Comparison of ENCODE assay signal across 8 cellular contexts in genomic region chr12:6226002-6226700, GRCh38. TPM values are rescaled to one million over a fixed set of nuclear protein-coding genes. Genes with fewer than 3 reads are reported as not detected.
DNase-seq lines count a peak whose midpoint lies in the region; ATAC-seq and TF ChIP-seq lines count a peak whose summit lies in the region.

No MANE protein-coding gene starts in this region.

- CTCF ChIA-PET in RWPE1 (lab: Yijun Ruan, JAX) = interaction anchor here (0.6 to 1.0 kb wide), 2 partner anchors 15 to 25 kb away, joined by 4 read pairs; no protein-coding TSS in a partner anchor

- H3K36me3 Mint-ChIP-seq in stimulated activated effector memory CD8-positive, alpha-beta T cell treated with anti-CD3 and anti-CD28 coated beads, Interleukin-12 subunit alpha, Interleukin-12 subunit beta, amount 100 ng/mL, for 72 hours = no peaks in the 10 kb centered on the region
- no peaks in the 10 kb centered on the region for H3K36me3 Mint-ChIP-seq in T-helper 2 cell treated with Interferon-gamma antibody and Interleukin-4, amounts not matched to agents 5 μg/mL and 100 μg/mL, for 36 hours (ENCODE audit: low read depth)

- H3K9me3 ChIP-seq in muscle layer of duodenum (ENCODE audit: control insufficient read depth in 1 of 2, low read length in 2 of 2) = no peaks in the 10 kb centered on the region
- H3K9me3 ChIP-seq in upper lobe of right lung = no peaks in the 10 kb centered on the region

- peak overlapping the region; percentile 97 for H3K27ac ChIP-seq in RWPE1
- peak overlapping the region; percentile 93 for H3K27ac ChIP-seq in muscle layer of duodenum (ENCODE audit: low read length)
- H3K27ac ChIP-seq in upper lobe of right lung = peak overlapping the region; percentile 76

- POLR2A ChIA-PET in RWPE1 (lab: Yijun Ruan, JAX; ENCODE audit: low non-redundant PET) = interaction anchor here (0.7 kb wide), 1 partner anchor 50 kb away, joined by 3 read pairs; no protein-coding TSS in a partner anchor

- intact Hi-C loops in upper lobe of right lung (cut with DNase I) = no loop called here

- no peaks in the 10 kb centered on the region for H3K9me3 Mint-ChIP-seq in stimulated activated effector memory CD8-positive, alpha-beta T cell treated with anti-CD3 and anti-CD28 coated beads, Interleukin-12 subunit alpha, Interleukin-12 subunit beta, amount 100 ng/mL, for 72 hours
- no peaks in the 10 kb centered on the region for H3K9me3 Mint-ChIP-seq in T-helper 2 cell treated with Interferon-gamma antibody and Interleukin-4, amounts not matched to agents 5 μg/mL and 100 μg/mL, for 36 hours

- no peak overlapping the region for H3K27ac Mint-ChIP-seq in stimulated activated effector memory CD8-positive, alpha-beta T cell treated with anti-CD3 and anti-CD28 coated beads, Interleukin-12 subunit alpha, Interleukin-12 subunit beta, amount 100 ng/mL, for 72 hours
- no peak overlapping the region for H3K27ac Mint-ChIP-seq in T-helper 2 cell treated with Interferon-gamma antibody and Interleukin-4, amounts not matched to agents 5 μg/mL and 100 μg/mL, for 36 hours

- H3K36me3 ChIP-seq in muscle layer of duodenum (ENCODE audit: control insufficient read depth in 1 of 2, insufficient read depth in 2 of 2, low read length in 2 of 2) = no peaks in the 10 kb centered on the region
- H3K36me3 ChIP-seq in upper lobe of right lung = peaks cover 41% of the 10 kb centered on the region

- H3K4me1 Mint-ChIP-seq in stimulated activated effector memory CD8-positive, alpha-beta T cell treated with anti-CD3 and anti-CD28 coated beads, Interleukin-12 subunit alpha, Interleukin-12 subunit beta, amount 100 ng/mL, for 72 hours = peaks cover 11% of the 10 kb centered on the region
- H3K4me1 Mint-ChIP-seq in T-helper 2 cell treated with Interferon-gamma antibody and Interleukin-4, amounts not matched to agents 5 μg/mL and 100 μg/mL, for 36 hours (ENCODE audit: low read depth) = peaks cover 10% of the 10 kb centered on the region

- peak overlapping the region; percentile 30 to 34 for H3K4me3 ChIP-seq in muscle layer of duodenum (ENCODE audit: low read depth in 1 of 2, low read length in 2 of 2)
- peak overlapping the region; percentile 2 for H3K4me3 ChIP-seq in upper lobe of right lung

- H3K4me3 Mint-ChIP-seq in stimulated activated effector memory CD8-positive, alpha-beta T cell treated with anti-CD3 and anti-CD28 coated beads, Interleukin-12 subunit alpha, Interleukin-12 subunit beta, amount 100 ng/mL, for 72 hours = no peak overlapping the region
- H3K4me3 Mint-ChIP-seq in T-helper 2 cell treated with Interferon-gamma antibody and Interleukin-4, amounts not matched to agents 5 μg/mL and 100 μg/mL, for 36 hours = no peak overlapping the region

- no peaks in the 10 kb centered on the region for H3K27me3 Mint-ChIP-seq in T-helper 2 cell treated with Interferon-gamma antibody and Interleukin-4, amounts not matched to agents 5 μg/mL and 100 μg/mL, for 36 hours (ENCODE audit: low read depth)

- no peaks in the 10 kb centered on the region for H3K27me3 ChIP-seq in muscle layer of duodenum (ENCODE audit: low read depth, low read length)
- no peaks in the 10 kb centered on the region for H3K27me3 ChIP-seq in upper lobe of right lung

- DNase-seq in RWPE1 (ENCODE audit: low spot score) (peak; percentile 70), fibroblast of gingiva (ENCODE audit: low read depth) (peak; percentile 88), upper lobe of right lung (no peak), NCI-H345 treated with DMSO at 0.1 percent for 48 hours (lab: John Stamatoyannopoulos, UW; ENCODE audit: unreplicated experiment) (no peak), amniotic stem cell (lab: John Stamatoyannopoulos, UW) (no peak)
- no peak for DNase-seq in stimulated activated effector memory CD8-positive, alpha-beta T cell treated with anti-CD3 and anti-CD28 coated beads, Interleukin-12 subunit alpha, Interleukin-12 subunit beta, amount 100 ng/mL, for 72 hours (ENCODE audit: low spot score in 2 of 2)
- DNase-seq in T-helper 2 cell treated with Interferon-gamma antibody and Interleukin-4, amounts not matched to agents 5 μg/mL and 100 μg/mL, for 36 hours (ENCODE audit: low spot score) = no peak

- ATAC-seq in upper lobe of right lung = peak; percentile 4
- ATAC-seq in stimulated activated effector memory CD8-positive, alpha-beta T cell treated with anti-CD3 and anti-CD28 coated beads, Interleukin-12 subunit alpha, Interleukin-12 subunit beta, amount 100 ng/mL, for 72 hours = no peak

- H3K4me1 ChIP-seq in muscle layer of duodenum (ENCODE audit: control insufficient read depth in 1 of 2, insufficient read depth in 2 of 2, low read length in 2 of 2) = peaks cover 66 to 82% of the 10 kb centered on the region in 2 donors
- peaks cover 81% of the 10 kb centered on the region for H3K4me1 ChIP-seq in upper lobe of right lung

- TF ChIP-seq CTCF in RWPE1 (conservative IDR thresholded peaks at IDR 0.05; ENCODE audit: low read depth) (no peak), upper lobe of right lung (IDR thresholded peaks at IDR 0.05) (no peak)

RNA-seq across cellular contexts. Expression of gene CD9, which starts 26.0 kb away (rescaled TPM):
- 445 TPM for total RNA-seq in upper lobe of right lung

Comparison
In these comparisons a context has a peak if more than half of its experiments do, and no peak if none do; other contexts are left out.
1. DNase-seq: peak in RWPE1 (single experiment) and fibroblast of gingiva (single experiment); none in upper lobe of right lung (single experiment), NCI-H345 treated with DMSO at 0.1 percent for 48 hours (single experiment), stimulated activated effector memory CD8-positive, alpha-beta T cell treated with anti-CD3 and anti-CD28 coated beads, Interleukin-12 subunit alpha, Interleukin-12 subunit beta, amount 100 ng/mL, for 72 hours (0 of 2), T-helper 2 cell treated with Interferon-gamma antibody and Interleukin-4, amounts not matched to agents 5 μg/mL and 100 μg/mL, for 36 hours (single experiment) and amniotic stem cell (single experiment).
2. Peak in every context shown above with its lines, with median percentiles within 50 percentile points of each other: H3K27ac ChIP-seq.